Comparison of ENCODE assay signal across 1 cellular context in genomic region chr3:196666001-196666867, GRCh38.
TF ChIP-seq lines count a peak whose summit lies in the region.

No MANE protein-coding gene starts in this region.

TF ChIP-seq in HepG2, 621 proteins besides CTCF, POLR2A, EP300 and RAD21 (continued from another document and continues in another):
- TF ChIP-seq SKIL (CRISPR knock-in tag; IDR thresholded peaks at IDR 0.05; ENCODE audit: borderline replicate concordance), result no peak
- no peak for TF ChIP-seq ZIK1 (CRISPR knock-in tag; IDR thresholded peaks at IDR 0.05; ENCODE audit: borderline replicate concordance, low read depth)
- no peak for TF ChIP-seq FOXC1 (CRISPR knock-in tag; IDR thresholded peaks at IDR 0.05; ENCODE audit: borderline replicate concordance)
- no peak for TF ChIP-seq NRL (CRISPR knock-in tag; IDR thresholded peaks at IDR 0.05; ENCODE audit: borderline replicate concordance)
- no peak for TF ChIP-seq SP140L (CRISPR knock-in tag; IDR thresholded peaks at IDR 0.05; ENCODE audit: borderline replicate concordance)
- TF ChIP-seq ZNF678 (CRISPR knock-in tag; IDR thresholded peaks at IDR 0.05), result no peak
- TF ChIP-seq ZNF713 (CRISPR knock-in tag; IDR thresholded peaks at IDR 0.05), result no peak
- no peak for TF ChIP-seq ZC3H4 (CRISPR knock-in tag; IDR thresholded peaks at IDR 0.05; ENCODE audit: borderline replicate concordance)
- no peak for TF ChIP-seq ZNF816 (CRISPR knock-in tag; IDR thresholded peaks at IDR 0.05; ENCODE audit: borderline replicate concordance)
- no peak for TF ChIP-seq ZBTB8A (CRISPR knock-in tag; IDR thresholded peaks at IDR 0.05; ENCODE audit: borderline replicate concordance, low read depth)
- no peak for TF ChIP-seq ZNF432 (CRISPR knock-in tag; IDR thresholded peaks at IDR 0.05; ENCODE audit: borderline replicate concordance)
- TF ChIP-seq PAXIP1 (CRISPR knock-in tag; conservative IDR thresholded peaks at IDR 0.05), result 0 out of 2 replicates have a peak, but pooled peaks have one; percentile 11
- TF ChIP-seq ZNF800 (CRISPR knock-in tag; IDR thresholded peaks at IDR 0.05), result no peak
- no peak for TF ChIP-seq GRHL1 (CRISPR knock-in tag; conservative IDR thresholded peaks at IDR 0.05)
- no peak for TF ChIP-seq ZSCAN25 (CRISPR knock-in tag; IDR thresholded peaks at IDR 0.05)
- peak; percentile 48; the same call in 1 of the 2 replicates for TF ChIP-seq ZGPAT (CRISPR knock-in tag; IDR thresholded peaks at IDR 0.05)
- no peak for TF ChIP-seq HOXA3 (CRISPR knock-in tag; IDR thresholded peaks at IDR 0.05)
- no peak for TF ChIP-seq ATM (IDR thresholded peaks at IDR 0.05; ENCODE audit: borderline replicate concordance)
- TF ChIP-seq PRPF4 (IDR thresholded peaks at IDR 0.05; ENCODE audit: low read depth, low read length, poor library complexity, severe bottlenecking), result no peak
- no peak for TF ChIP-seq THAP7 (CRISPR knock-in tag; IDR thresholded peaks at IDR 0.05)
- 0 out of 2 replicates have a peak, but pooled peaks have one; percentile 44 for TF ChIP-seq PRDM10 (CRISPR knock-in tag; IDR thresholded peaks at IDR 0.05; ENCODE audit: low read depth)
- TF ChIP-seq SRY (CRISPR knock-in tag; IDR thresholded peaks at IDR 0.05), result no peak
- TF ChIP-seq ZSCAN29 (CRISPR knock-in tag; conservative IDR thresholded peaks at IDR 0.05), result no peak
- TF ChIP-seq ZNF569 (CRISPR knock-in tag; IDR thresholded peaks at IDR 0.05; ENCODE audit: borderline replicate concordance), result no peak
- TF ChIP-seq HNRNPK (IDR thresholded peaks at IDR 0.05; ENCODE audit: low read depth, low read length, poor library complexity, severe bottlenecking), result no peak
- no peak for TF ChIP-seq MAFF (IDR thresholded peaks at IDR 0.05; ENCODE audit: low read depth, low read length)
- no peak for TF ChIP-seq ONECUT2 (CRISPR knock-in tag; IDR thresholded peaks at IDR 0.05)
- no peak for TF ChIP-seq ESRRA (CRISPR knock-in tag; IDR thresholded peaks at IDR 0.05; ENCODE audit: low read depth)
- TF ChIP-seq SUZ12 (IDR thresholded peaks at IDR 0.05; ENCODE audit: low read depth, low read length), result no peak
- no peak for TF ChIP-seq TSC22D2 (CRISPR knock-in tag; IDR thresholded peaks at IDR 0.05; ENCODE audit: borderline replicate concordance)
- TF ChIP-seq NR0B2 (CRISPR knock-in tag; IDR thresholded peaks at IDR 0.05), result no peak
- no peak for TF ChIP-seq ZNF512B (CRISPR knock-in tag; IDR thresholded peaks at IDR 0.05; ENCODE audit: borderline replicate concordance)
- TF ChIP-seq ZNF280B (CRISPR knock-in tag; IDR thresholded peaks at IDR 0.05; ENCODE audit: borderline replicate concordance), result no peak
